Comparison of ENCODE assay signal across 18 cellular contexts in genomic region chr4:5524451-5524850, GRCh38.
"Had no signal": no experiment of that assay in that cellular context is flagged by ENCODE, and none has a peak within 500 bp of the region (broad histone marks: within the 10 kb centered on the region; RNA-seq: fewer than 3 reads in every experiment).

No MANE protein-coding gene starts in this region.

- H3K27ac ChIP-seq: left lung, neural progenitor cell, parathyroid adenoma, tibial artery, uterus had no signal

- DNase-seq: activated B cell treated with CpG ODN at 0.5 μM for 24 hours; activated CD4-positive, alpha-beta T cell treated with anti-CD3 and anti-CD28 coated beads, Interleukin-2, amount 10 ng/mL, durations not matched to agents 24 days and 14 days; activated CD8-positive, alpha-beta memory T cell treated with anti-CD3 and anti-CD28 coated beads for 24 hours; activated effector memory CD4-positive, alpha-beta T cell treated with Interleukin-2 at 50 U/mL for 16 hours; activated T-cell treated with anti-CD3 and anti-CD28 coated beads for 4 hours; cerebellar nuclear complex; effector memory CD8-positive, alpha-beta T cell; islet precursor cell; left lung; mesendoderm; small intestine; T-helper 2 cell; tibial artery; uterus had no signal

- H3K79me2 ChIP-seq: parathyroid adenoma had no signal

- H3K4me2 ChIP-seq: neural progenitor cell had no signal

- H3K9ac ChIP-seq: neural progenitor cell, parathyroid adenoma had no signal

- H3K4me1 Mint-ChIP-seq: activated B cell treated with CpG ODN at 0.5 μM for 24 hours; activated CD4-positive, alpha-beta T cell treated with anti-CD3 and anti-CD28 coated beads, Interleukin-2, amount 10 ng/mL, durations not matched to agents 24 days and 14 days; activated naive CD4-positive, alpha-beta T cell treated with anti-CD3 and anti-CD28 coated beads, Interleukin-2, amount 50 U/mL, for 24 hours had no signal

- H3K36me3 Mint-ChIP-seq: neural progenitor cell had no signal

- H2AFZ ChIP-seq: neural progenitor cell, parathyroid adenoma had no signal

- H3K27ac Mint-ChIP-seq: activated B cell treated with CpG ODN at 0.5 μM for 24 hours; activated CD4-positive, alpha-beta T cell treated with anti-CD3 and anti-CD28 coated beads, Interleukin-2, amount 10 ng/mL, durations not matched to agents 24 days and 14 days; activated naive CD4-positive, alpha-beta T cell treated with anti-CD3 and anti-CD28 coated beads, Interleukin-2, amount 50 U/mL, for 24 hours; dendritic cell treated with granulocyte-macrophage colony-stimulating factor and Interleukin-4, amounts not matched to agents 40 ng/mL and 50 ng/mL, for 4 days; effector memory CD8-positive, alpha-beta T cell; neural progenitor cell had no signal

- H3K9me3 ChIP-seq: tibial artery, uterus had no signal

- H3K4me3 Mint-ChIP-seq: activated B cell treated with CpG ODN at 0.5 μM for 24 hours; activated CD4-positive, alpha-beta T cell treated with anti-CD3 and anti-CD28 coated beads, Interleukin-2, amount 10 ng/mL, durations not matched to agents 24 days and 14 days; activated naive CD4-positive, alpha-beta T cell treated with anti-CD3 and anti-CD28 coated beads, Interleukin-2, amount 50 U/mL, for 24 hours; dendritic cell treated with granulocyte-macrophage colony-stimulating factor and Interleukin-4, amounts not matched to agents 40 ng/mL and 50 ng/mL, for 4 days; effector memory CD8-positive, alpha-beta T cell; neural progenitor cell had no signal

- H3K27me3 ChIP-seq: left lung, neural progenitor cell, tibial artery, uterus had no signal

- H3K4me3 ChIP-seq: left lung, neural progenitor cell, tibial artery, uterus had no signal

- H3K4me1 ChIP-seq: left lung, parathyroid adenoma, uterus had no signal

- H3K27me3 Mint-ChIP-seq: activated B cell treated with CpG ODN at 0.5 μM for 24 hours; activated CD4-positive, alpha-beta T cell treated with anti-CD3 and anti-CD28 coated beads, Interleukin-2, amount 10 ng/mL, durations not matched to agents 24 days and 14 days; activated naive CD4-positive, alpha-beta T cell treated with anti-CD3 and anti-CD28 coated beads, Interleukin-2, amount 50 U/mL, for 24 hours; dendritic cell treated with granulocyte-macrophage colony-stimulating factor and Interleukin-4, amounts not matched to agents 40 ng/mL and 50 ng/mL, for 4 days; effector memory CD8-positive, alpha-beta T cell had no signal

- H3K36me3 ChIP-seq: left lung, neural progenitor cell, uterus had no signal

- ATAC-seq: effector memory CD8-positive, alpha-beta T cell; left lung had no signal
